In the genomic region with DNA sequence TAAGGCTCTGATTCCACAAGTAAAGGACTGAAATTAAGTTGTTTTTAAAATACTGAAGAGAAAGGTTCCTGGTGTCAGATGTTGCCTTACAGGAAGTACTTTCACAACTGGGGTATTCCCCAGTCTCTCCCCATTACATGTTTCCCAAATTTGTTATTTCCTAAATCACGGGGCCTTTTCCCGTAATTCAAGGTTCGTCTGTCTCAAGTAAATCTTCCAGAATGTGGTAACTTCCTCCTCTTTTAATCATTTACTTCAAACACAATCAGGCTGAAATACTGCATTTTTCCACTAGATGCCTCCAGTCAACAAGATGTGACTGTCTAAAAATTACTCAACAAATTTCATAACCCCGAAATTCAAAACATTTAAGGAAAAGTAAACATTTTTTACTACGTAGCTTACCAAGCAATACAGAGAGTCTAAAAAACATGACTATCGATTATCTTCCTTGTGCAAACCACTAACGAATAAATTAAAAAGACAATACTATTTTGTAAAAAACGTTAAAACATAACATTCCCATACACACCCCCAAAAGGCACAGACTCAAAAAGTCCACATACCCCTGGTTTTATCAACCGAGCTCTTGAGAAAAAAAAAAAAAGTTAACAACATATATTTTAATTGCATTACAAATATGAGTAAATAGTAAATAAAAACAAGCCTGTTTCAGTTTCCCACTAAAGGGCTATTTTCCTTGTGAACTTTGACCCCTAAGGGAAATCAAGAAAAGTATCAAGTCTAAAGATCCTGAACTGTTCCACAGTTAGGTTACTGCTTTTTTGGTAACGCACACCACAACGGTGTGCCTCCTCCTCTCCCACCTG, we compare ENCODE assay signal across 1 cellular context.
TF ChIP-seq lines count a peak whose summit lies in the region.

No MANE protein-coding gene starts in this region.

TF ChIP-seq in endothelial cell of umbilical vein, 7 proteins besides CTCF, POLR2A, EP300 and RAD21:
- TF ChIP-seq EZH2 (IDR thresholded peaks at IDR 0.05; ENCODE audit: borderline replicate concordance, low read depth, low read length, severe bottlenecking) (no peak), MYC (IDR thresholded peaks at IDR 0.05; ENCODE audit: low read depth, low read length) (no peak), POLR2AphosphoS5 (IDR thresholded peaks at IDR 0.05; ENCODE audit: insufficient read depth, low read depth, low read length) (no peak), JUN (IDR thresholded peaks at IDR 0.05; ENCODE audit: borderline replicate concordance, insufficient read depth, insufficient read length, low read depth) (peak; percentile 11), GATA2 (IDR thresholded peaks at IDR 0.05; ENCODE audit: insufficient read depth, insufficient read length, low read depth, low read length) (no peak), FOS (IDR thresholded peaks at IDR 0.05; ENCODE audit: borderline replicate concordance, insufficient read depth, low read length) (no peak)
- TF ChIP-seq, protein P1, sequence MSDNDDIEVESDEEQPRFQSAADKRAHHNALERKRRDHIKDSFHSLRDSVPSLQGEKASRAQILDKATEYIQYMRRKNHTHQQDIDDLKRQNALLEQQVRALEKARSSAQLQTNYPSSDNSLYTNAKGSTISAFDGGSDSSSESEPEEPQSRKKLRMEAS (IDR thresholded peaks at IDR 0.05; ENCODE audit: insufficient read depth, insufficient read length), result no peak
TF ChIP-seq in endothelial cell of umbilical vein: peak in this region for 1.
